19 cellular contexts compared by ENCODE assay signal in the genomic region with DNA sequence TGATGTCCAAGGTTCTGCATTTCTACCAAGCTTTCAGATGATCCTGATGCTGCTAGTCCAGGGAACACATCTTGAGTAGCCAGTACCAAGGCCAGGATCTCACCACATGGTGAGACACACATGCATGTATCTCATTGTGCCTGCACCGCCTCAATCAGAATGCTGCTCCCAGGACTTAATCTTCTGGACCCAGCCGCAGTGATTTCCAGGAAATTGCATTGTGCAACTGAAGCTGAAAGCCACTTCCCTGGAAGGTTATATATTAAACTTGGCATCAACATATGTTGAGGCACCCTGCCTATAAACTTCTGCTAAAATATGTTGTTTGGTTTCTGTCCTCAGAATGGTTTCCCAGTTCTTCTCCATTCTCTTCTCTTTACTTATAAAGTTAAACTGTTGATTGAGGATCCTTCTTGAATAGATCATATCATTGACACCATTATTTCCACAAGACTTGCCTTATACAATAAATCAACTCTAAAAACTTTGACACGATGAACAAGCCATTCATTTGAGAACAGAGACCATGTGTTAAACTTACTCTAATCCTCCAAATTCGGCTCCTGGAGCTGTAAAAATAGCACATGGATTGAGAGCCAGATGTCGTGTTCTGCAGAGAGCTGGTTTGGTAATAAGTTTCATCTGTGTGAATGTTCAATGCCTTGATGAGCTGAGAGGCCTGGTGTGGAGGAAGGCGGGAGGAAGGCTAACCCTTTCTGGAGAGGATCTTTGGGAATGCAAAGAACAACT.
DNase-seq lines count a peak whose midpoint lies in the region; ATAC-seq lines count a peak whose summit lies in the region.
"Had no signal": no experiment of that assay in that cellular context is flagged by ENCODE, and none has a peak within 500 bp of the region (broad histone marks: within the 10 kb centered on the region; RNA-seq: fewer than 3 reads in every experiment).

No MANE protein-coding gene starts in this region.

- no peak for ATAC-seq in left ventricle myocardium superior
- ATAC-seq in HG03442 (IDR thresholded peaks at IDR 0.05; ENCODE audit: unreplicated experiment) = no peak
- ATAC-seq: GM23338, SK-N-SH treated with all-trans-retinoic acid at 6 μM for 48 hours, T-cell had no signal

- H3K4me3 Mint-ChIP-seq in activated CD4-positive, alpha-beta T cell treated with anti-CD3 and anti-CD28 coated beads, Interleukin-2, amount 10 ng/mL, durations not matched to agents 24 days and 14 days = no peak overlapping the region
- H3K4me3 Mint-ChIP-seq: CD4-positive, alpha-beta T cell; GM23338; T-cell had no signal

- intact Hi-C loops in left ventricle myocardium superior (cut with micrococcal nuclease) = no loop called here
- intact Hi-C loops in activated CD4-positive, alpha-beta T cell treated with anti-CD3 and anti-CD28 coated beads, Interleukin-2, amount 10 ng/mL, durations not matched to agents 24 days and 14 days (cut with micrococcal nuclease) = no loop called here

- no peaks in the 10 kb centered on the region for H3K36me3 Mint-ChIP-seq in activated CD4-positive, alpha-beta T cell treated with anti-CD3 and anti-CD28 coated beads, Interleukin-2, amount 10 ng/mL, durations not matched to agents 24 days and 14 days (ENCODE audit: low read depth)
- H3K36me3 Mint-ChIP-seq: T-cell had no signal

- H3K9me3 Mint-ChIP-seq in activated CD4-positive, alpha-beta T cell treated with anti-CD3 and anti-CD28 coated beads, Interleukin-2, amount 10 ng/mL, durations not matched to agents 24 days and 14 days = no peaks in the 10 kb centered on the region
- H3K9me3 Mint-ChIP-seq: GM23338 had no signal

- H3K4me1 Mint-ChIP-seq in activated CD4-positive, alpha-beta T cell treated with anti-CD3 and anti-CD28 coated beads, Interleukin-2, amount 10 ng/mL, durations not matched to agents 24 days and 14 days = no peaks in the 10 kb centered on the region
- H3K4me1 Mint-ChIP-seq: GM23338, T-cell had no signal

- DNase-seq in NCI-H1694 (lab: John Stamatoyannopoulos, UW) = peak; percentile 59
- peak; percentile 16 for DNase-seq in NCI-H69 (lab: John Stamatoyannopoulos, UW)
- DNase-seq in foreskin melanocyte = peak; percentile 22
- no peak for DNase-seq in left ventricle myocardium superior
- DNase-seq in NCI-H748 treated with DMSO at 0.1 percent for 48 hours (lab: John Stamatoyannopoulos, UW) = no peak
- no peak for DNase-seq in activated CD4-positive, alpha-beta T cell treated with anti-CD3 and anti-CD28 coated beads, Interleukin-2, amount 10 ng/mL, durations not matched to agents 24 days and 14 days
- DNase-seq: BE2C; Caco-2; CD4-positive, alpha-beta T cell; GF-D8; KG1; MV-4-11; NCI-H187 treated with DMSO at 0.1 percent for 48 hours; NCI-H345; SHP77; T-cell had no signal

- no peak overlapping the region for H3K27ac Mint-ChIP-seq in activated CD4-positive, alpha-beta T cell treated with anti-CD3 and anti-CD28 coated beads, Interleukin-2, amount 10 ng/mL, durations not matched to agents 24 days and 14 days
- H3K27ac Mint-ChIP-seq: CD4-positive, alpha-beta T cell; GM23338; T-cell had no signal

- H3K27me3 Mint-ChIP-seq in activated CD4-positive, alpha-beta T cell treated with anti-CD3 and anti-CD28 coated beads, Interleukin-2, amount 10 ng/mL, durations not matched to agents 24 days and 14 days = no peaks in the 10 kb centered on the region
- H3K27me3 Mint-ChIP-seq: CD4-positive, alpha-beta T cell; T-cell had no signal

Comparison
In these comparisons a context has a peak if more than half of its experiments do, and no peak if none do; other contexts are left out.
1. DNase-seq: peak in NCI-H1694 (single experiment), NCI-H69 (single experiment) and foreskin melanocyte (single experiment); none in left ventricle myocardium superior (single experiment), NCI-H748 treated with DMSO at 0.1 percent for 48 hours (single experiment) and activated CD4-positive, alpha-beta T cell treated with anti-CD3 and anti-CD28 coated beads, Interleukin-2, amount 10 ng/mL, durations not matched to agents 24 days and 14 days (single experiment).